ENCODE assay signal across 35 cellular contexts in genomic region chr1:103616362-103616761, GRCh38. TPM values are rescaled to one million over a fixed set of nuclear protein-coding genes. Genes with fewer than 3 reads are reported as not detected.
"Had no signal": no experiment of that assay in that cellular context is flagged by ENCODE, and none has a peak within 500 bp of the region (broad histone marks: within the 10 kb centered on the region; RNA-seq: fewer than 3 reads in every experiment).

No MANE protein-coding gene starts in this region.

- H3K27ac ChIP-seq: ascending aorta, brain microvascular endothelial cell, esophagus muscularis mucosa, foreskin keratinocyte, gastrocnemius medialis, WERI-Rb-1 had no signal

- H3K9me3 ChIP-seq: ascending aorta, esophagus muscularis mucosa, gastrocnemius medialis had no signal

- ATAC-seq: activated CD4-positive, alpha-beta T cell treated with anti-CD3 and anti-CD28 coated beads for 36 hours; activated CD4-positive, CD25-positive, alpha-beta regulatory T cell treated with anti-CD3 and anti-CD28 coated beads, Interleukin-2, amount 50 U/mL, for 24 hours; activated CD8-positive, alpha-beta memory T cell treated with anti-CD3 and anti-CD28 coated beads, Interleukin-2, amount 10 ng/mL, durations not matched to agents 7 days and 5 days; activated CD8-positive, alpha-beta T cell treated with anti-CD3 and anti-CD28 coated beads, Interleukin-2, amount 10 ng/mL, durations not matched to agents 7 days and 5 days; activated naive CD4-positive, alpha-beta T cell treated with anti-CD3 and anti-CD28 coated beads, Interleukin-2, amount 50 U/mL, for 72 hours; activated T-cell treated with anti-CD3 and anti-CD28 coated beads, Interleukin-2, amount 50 U/mL, for 72 hours; effector memory CD8-positive, alpha-beta T cell; foreskin keratinocyte; gastrocnemius medialis; T-helper 17 cell had no signal

- DNase-seq: activated B cell treated with CpG ODN at 0.5 μM for 24 hours; activated CD4-positive, alpha-beta memory T cell treated with anti-CD3 and anti-CD28 coated beads for 36 hours; activated CD4-positive, alpha-beta T cell treated with anti-CD3 and anti-CD28 coated beads for 36 hours; activated CD4-positive, alpha-beta T cell treated with anti-CD3 and anti-CD28 coated beads, Interleukin-2, amount 10 ng/mL, durations not matched to agents 24 days and 14 days; activated CD8-positive, alpha-beta memory T cell treated with anti-CD3 and anti-CD28 coated beads, Interleukin-2, amount 10 ng/mL, durations not matched to agents 7 days and 5 days; activated CD8-positive, alpha-beta memory T cell treated with anti-CD3 and anti-CD28 coated beads, Interleukin-2, amount 50 U/mL, for 4 hours; activated CD8-positive, alpha-beta T cell treated with anti-CD3 and anti-CD28 coated beads, Interleukin-2, amount 10 ng/mL, durations not matched to agents 7 days and 5 days; activated gamma-delta T cell; activated naive CD4-positive, alpha-beta T cell; activated naive CD4-positive, alpha-beta T cell treated with anti-CD3 and anti-CD28 coated beads, Interleukin-2, amount 10 ng/mL, durations not matched to agents 7 days and 5 days; activated naive CD8-positive, alpha-beta T cell treated with anti-CD3 and anti-CD28 coated beads, Interleukin-2, amount 10 ng/mL, durations not matched to agents 7 days and 5 days; activated T-cell treated with anti-CD3 and anti-CD28 coated beads for 4 hours; activated T-cell treated with anti-CD3 and anti-CD28 coated beads, Interleukin-2, amount 50 U/mL, for 24 hours; activated T-cell treated with anti-CD3 and anti-CD28 coated beads, Interleukin-2, amount 50 U/mL, for 72 hours; brain microvascular endothelial cell; caudate nucleus; cortex of kidney; dermis blood vessel endothelial cell; effector CD4-positive, alpha-beta T cell; effector memory CD8-positive, alpha-beta T cell; erythroblast; foreskin keratinocyte; gastrocnemius medialis; glutamatergic neuron; T-helper 1 cell; T-helper 17 cell; T1000; WERI-Rb-1 had no signal

- H3K27me3 ChIP-seq: ascending aorta, brain microvascular endothelial cell, esophagus muscularis mucosa, foreskin keratinocyte, gastrocnemius medialis had no signal

- H3K36me3 ChIP-seq: ascending aorta, brain microvascular endothelial cell, esophagus muscularis mucosa, gastrocnemius medialis, WERI-Rb-1 had no signal

- H3K4me3 ChIP-seq: ascending aorta, esophagus muscularis mucosa, gastrocnemius medialis had no signal

- H3K4me1 ChIP-seq: ascending aorta, esophagus muscularis mucosa, foreskin keratinocyte, gastrocnemius medialis had no signal

RNA-seq across cellular contexts. Expression of gene AMY2A, which starts 0.9 kb away (rescaled TPM):
- total RNA-seq: activated B cell treated with CpG ODN at 0.5 μM for 24 hours; activated CD4-positive, alpha-beta memory T cell treated with anti-CD3 and anti-CD28 coated beads for 36 hours; activated CD4-positive, alpha-beta T cell treated with anti-CD3 and anti-CD28 coated beads for 36 hours; activated CD4-positive, alpha-beta T cell treated with anti-CD3 and anti-CD28 coated beads, Interleukin-2, amount 10 ng/mL, durations not matched to agents 24 days and 14 days; activated CD8-positive, alpha-beta memory T cell treated with anti-CD3 and anti-CD28 coated beads for 36 hours; activated CD8-positive, alpha-beta memory T cell treated with anti-CD3 and anti-CD28 coated beads, Interleukin-2, amount 10 ng/mL, durations not matched to agents 7 days and 5 days; activated CD8-positive, alpha-beta T cell treated with anti-CD3 and anti-CD28 coated beads, Interleukin-2, amount 10 ng/mL, durations not matched to agents 7 days and 5 days; activated naive CD4-positive, alpha-beta T cell treated with anti-CD3 and anti-CD28 coated beads, Interleukin-2, amount 50 U/mL, for 72 hours; activated naive CD8-positive, alpha-beta T cell treated with anti-CD3 and anti-CD28 coated beads, Interleukin-2, amount 10 ng/mL, durations not matched to agents 7 days and 5 days; activated T-cell treated with anti-CD3 and anti-CD28 coated beads, Interleukin-2, amount 50 U/mL, for 72 hours; ascending aorta; bronchial epithelial cell; chondrocyte; dermis blood vessel endothelial cell; foreskin keratinocyte; gastrocnemius medialis; T-helper 17 cell had no signal
- polyA plus RNA-seq: foreskin keratinocyte had no signal

RNA-seq across cellular contexts. Expression of gene AMY1A, which starts 39.2 kb away (rescaled TPM):
- total RNA-seq: activated B cell treated with CpG ODN at 0.5 μM for 24 hours; activated CD4-positive, alpha-beta memory T cell treated with anti-CD3 and anti-CD28 coated beads for 36 hours; activated CD4-positive, alpha-beta T cell treated with anti-CD3 and anti-CD28 coated beads for 36 hours; activated CD4-positive, alpha-beta T cell treated with anti-CD3 and anti-CD28 coated beads, Interleukin-2, amount 10 ng/mL, durations not matched to agents 24 days and 14 days; activated CD8-positive, alpha-beta memory T cell treated with anti-CD3 and anti-CD28 coated beads for 36 hours; activated CD8-positive, alpha-beta memory T cell treated with anti-CD3 and anti-CD28 coated beads, Interleukin-2, amount 10 ng/mL, durations not matched to agents 7 days and 5 days; activated CD8-positive, alpha-beta T cell treated with anti-CD3 and anti-CD28 coated beads, Interleukin-2, amount 10 ng/mL, durations not matched to agents 7 days and 5 days; activated naive CD4-positive, alpha-beta T cell treated with anti-CD3 and anti-CD28 coated beads, Interleukin-2, amount 50 U/mL, for 72 hours; activated naive CD8-positive, alpha-beta T cell treated with anti-CD3 and anti-CD28 coated beads, Interleukin-2, amount 10 ng/mL, durations not matched to agents 7 days and 5 days; activated T-cell treated with anti-CD3 and anti-CD28 coated beads, Interleukin-2, amount 50 U/mL, for 72 hours; ascending aorta; chondrocyte; dermis blood vessel endothelial cell; esophagus muscularis mucosa; foreskin keratinocyte; gastrocnemius medialis; T-helper 17 cell had no signal
- polyA plus RNA-seq: foreskin keratinocyte had no signal
